1 cellular context compared by ENCODE assay signal in the genomic region with DNA sequence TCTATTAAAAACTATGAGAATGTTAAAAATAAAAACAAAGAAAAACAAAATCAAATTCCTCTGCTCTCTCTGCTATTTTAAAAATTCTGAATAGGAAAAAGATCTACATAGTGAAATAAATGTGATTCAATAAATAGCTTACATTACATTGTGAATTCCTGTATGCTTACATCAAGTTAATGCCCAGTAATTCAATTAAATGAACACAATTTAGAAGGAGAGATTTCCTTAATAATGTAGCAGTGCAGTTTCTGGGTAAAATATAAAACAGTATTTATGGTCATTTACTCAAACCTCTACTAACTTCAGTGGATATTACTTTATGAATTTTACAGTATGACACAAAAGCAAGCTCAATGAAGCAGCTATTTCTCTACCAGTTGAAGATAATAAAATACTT.
A peak's percentile ranks its signal among the peaks of the same experiment; 100 is the strongest.
TF ChIP-seq lines count a peak whose summit lies in the region.

No MANE protein-coding gene starts in this region.

TF ChIP-seq in SK-N-SH treated with all-trans-retinoic acid at 6 μM for 48 hours, 23 proteins besides CTCF, POLR2A, EP300 and RAD21 (continued from another document):
- TF ChIP-seq, protein P1, sequence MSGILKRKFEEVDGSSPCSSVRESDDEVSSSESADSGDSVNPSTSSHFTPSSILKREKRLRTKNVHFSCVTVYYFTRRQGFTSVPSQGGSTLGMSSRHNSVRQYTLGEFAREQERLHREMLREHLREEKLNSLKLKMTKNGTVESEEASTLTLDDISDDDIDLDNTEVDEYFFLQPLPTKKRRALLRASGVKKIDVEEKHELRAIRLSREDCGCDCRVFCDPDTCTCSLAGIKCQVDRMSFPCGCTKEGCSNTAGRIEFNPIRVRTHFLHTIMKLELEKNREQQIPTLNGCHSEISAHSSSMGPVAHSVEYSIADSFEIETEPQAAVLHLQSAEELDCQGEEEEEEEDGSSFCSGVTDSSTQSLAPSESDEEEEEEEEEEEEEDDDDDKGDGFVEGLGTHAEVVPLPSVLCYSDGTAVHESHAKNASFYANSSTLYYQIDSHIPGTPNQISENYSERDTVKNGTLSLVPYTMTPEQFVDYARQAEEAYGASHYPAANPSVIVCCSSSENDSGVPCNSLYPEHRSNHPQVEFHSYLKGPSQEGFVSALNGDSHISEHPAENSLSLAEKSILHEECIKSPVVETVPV (CRISPR knock-in tag; IDR thresholded peaks at IDR 0.05), result no peak
- TF ChIP-seq ESRRG (CRISPR knock-in tag; IDR thresholded peaks at IDR 0.05) (no peak), PPARA (CRISPR knock-in tag; IDR thresholded peaks at IDR 0.05; ENCODE audit: borderline replicate concordance) (no peak), ISL1 (CRISPR knock-in tag; IDR thresholded peaks at IDR 0.05) (peak; percentile 83), ZNF8 (CRISPR knock-in tag; IDR thresholded peaks at IDR 0.05) (no peak), TOX (CRISPR knock-in tag; IDR thresholded peaks at IDR 0.05; ENCODE audit: borderline replicate concordance) (no peak)
